8 cellular contexts compared by ENCODE assay signal in the genomic region with DNA sequence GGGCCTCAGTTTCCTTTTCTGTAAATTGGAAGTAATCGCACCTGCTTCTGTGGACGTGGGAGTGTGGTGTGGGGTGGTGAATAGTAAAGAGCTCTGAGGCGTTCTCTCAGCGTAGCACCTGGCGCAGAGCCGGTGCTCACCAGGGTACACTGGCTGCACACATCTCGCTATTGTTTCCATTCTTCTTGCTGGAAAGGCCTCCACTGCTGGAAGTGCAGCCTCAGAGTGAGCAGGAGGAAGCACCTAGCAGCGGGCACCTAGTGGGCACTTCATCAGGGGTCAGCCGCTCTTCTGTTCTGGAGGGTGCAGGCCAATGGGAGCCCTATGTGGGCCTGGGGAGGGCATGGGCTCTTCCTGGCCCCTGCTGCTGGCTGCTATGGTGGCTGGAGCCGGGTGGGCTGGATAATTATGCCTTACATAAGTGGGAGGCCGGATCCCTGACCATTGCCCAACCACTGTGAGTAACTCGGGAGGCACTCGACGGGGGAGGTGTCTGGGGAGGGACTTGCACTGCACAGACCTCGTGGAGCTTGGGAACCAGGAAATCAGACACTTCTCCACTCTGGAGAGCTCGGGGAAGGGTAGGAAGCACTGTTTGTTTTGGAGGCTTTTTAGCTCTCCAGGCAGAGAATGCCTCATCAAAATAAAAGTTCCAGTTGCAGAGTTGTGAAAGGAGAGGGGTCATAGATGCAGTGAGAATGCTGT. TPM values are rescaled to one million over a fixed set of nuclear protein-coding genes. Genes with fewer than 3 reads are reported as not detected.
DNase-seq lines count a peak whose midpoint lies in the region; ATAC-seq and TF ChIP-seq lines count a peak whose summit lies in the region.

No MANE protein-coding gene starts in this region.

- H3K36me3 ChIP-seq in MG63, result peaks cover 10% of the 10 kb centered on the region
- no peaks in the 10 kb centered on the region for H3K36me3 ChIP-seq in endocrine pancreas (ENCODE audit: control insufficient read depth, insufficient read depth, low read length)
- H3K36me3 ChIP-seq in mesodermal cell (ENCODE audit: control insufficient read depth, insufficient read depth, low read length), result peaks cover 8% of the 10 kb centered on the region
- H3K36me3 ChIP-seq in tibial nerve, result no peaks in the 10 kb centered on the region

- peak overlapping the region; percentile 44 for H3K9ac ChIP-seq in endocrine pancreas (ENCODE audit: control insufficient read depth, insufficient read depth, low read length)

- H3K27me3 ChIP-seq in MG63 (no peaks in the 10 kb centered on the region), endocrine pancreas (ENCODE audit: control insufficient read depth, insufficient read depth, low read length) (no peaks in the 10 kb centered on the region), tibial nerve (no peaks in the 10 kb centered on the region)

- DNase-seq in ELR (ENCODE audit: low read depth), result peak; percentile 99
- peak; percentile 94 for DNase-seq in MG63
- DNase-seq in SKM-1 treated with dmso at 0.1 percent for 144 hours (lab: John Stamatoyannopoulos, UW; ENCODE audit: unreplicated experiment), result peak; percentile 62
- DNase-seq in tibial nerve (ENCODE audit: low spot score in 2 of 2), result peak; percentile 80 to 87
- DNase-seq in KG1 (lab: John Stamatoyannopoulos, UW), result no peak

- H3K27ac ChIP-seq in mesodermal cell (ENCODE audit: low read depth, low read length, severe bottlenecking) (peak overlapping the region; percentile 75), tibial nerve (peak overlapping the region; percentile 60 to 94 (median 90))

- TF ChIP-seq EP300 in tibial nerve (IDR thresholded peaks at IDR 0.05), result peak; percentile 21 to 87

- peak overlapping the region; percentile 58 for H3K4me3 ChIP-seq in MG63
- peak overlapping the region; percentile 68 for H3K4me3 ChIP-seq in endocrine pancreas (ENCODE audit: control insufficient read depth, insufficient read depth, low read length)
- peak overlapping the region; percentile 64 for H3K4me3 ChIP-seq in mesodermal cell (ENCODE audit: extremely low read depth, insufficient read depth, low read length, poor library complexity, severe bottlenecking)
- peak overlapping the region; percentile 62 to 93 (median 88) for H3K4me3 ChIP-seq in tibial nerve

- TF ChIP-seq POLR2A in tibial nerve (IDR thresholded peaks at IDR 0.05), result peak; percentile 27 to 35

- ATAC-seq in HG02981 (IDR thresholded peaks at IDR 0.05; ENCODE audit: unreplicated experiment), result no peak

- H3K9me3 ChIP-seq in MG63 (no peaks in the 10 kb centered on the region), endocrine pancreas (ENCODE audit: control insufficient read depth, low read length) (no peaks in the 10 kb centered on the region), mesodermal cell (ENCODE audit: control insufficient read depth, low read length) (no peaks in the 10 kb centered on the region), tibial nerve (no peaks in the 10 kb centered on the region)

- no peaks in the 10 kb centered on the region for H3K4me1 ChIP-seq in endocrine pancreas (ENCODE audit: control insufficient read depth, insufficient read depth, low read length)
- H3K4me1 ChIP-seq in mesodermal cell (ENCODE audit: control insufficient read depth, insufficient read depth, low read length, poor library complexity, severe bottlenecking), result peaks cover 48% of the 10 kb centered on the region
- H3K4me1 ChIP-seq in tibial nerve, result peaks cover 0 to 61% (median 42%) of the 10 kb centered on the region in 4 donors

- 51 to 57% methylated on average over 12 to 13 of the region's 16 CpGs for WGBS in mesodermal cell (ENCODE audit: insufficient coverage in 2 of 2), 2 experiments
- WGBS in tibial nerve, 2 donors, result 7 to 9% methylated on average over 14 to 16 of the region's 16 CpGs

- peak in 1 of 5 experiments; percentile 8 for TF ChIP-seq CTCF in tibial nerve (IDR thresholded peaks at IDR 0.05)

RNA-seq across cellular contexts. Expression of gene MAP2K3, which starts 1.7 kb away (rescaled TPM):
- total RNA-seq in MG63 (2014; rRNA removed; shearing (Covaris generic); ENCODE audit: low replicate concordance), result 33.2 and 42.1 TPM in 2 replicates
- polyA plus RNA-seq in mesodermal cell (2013, experiment 1 of 2), result 30.0 TPM
- 25.6 TPM for polyA plus RNA-seq in mesodermal cell (2013, experiment 2 of 2)
- total RNA-seq in tibial nerve, result 10 to 100 TPM; 17.5 to 39.0 (median 21.6) TPM

RNA-seq across cellular contexts. Expression of gene NATD1, which starts 33.0 kb away (rescaled TPM):
- 0.36 TPM in 1 of 2 replicates, not detected in the other for total RNA-seq in MG63 (2014; rRNA removed; shearing (Covaris generic); ENCODE audit: low replicate concordance)
- polyA plus RNA-seq in mesodermal cell (2013, experiment 1 of 2), result 11.2 TPM
- polyA plus RNA-seq in mesodermal cell (2013, experiment 2 of 2), result 9.6 TPM
- 10 to 100 TPM in 3 of 4 donors, 1 to 10 TPM in 1; 5.7 to 12.0 (median 10.8) TPM for total RNA-seq in tibial nerve
